35 cellular contexts compared by ENCODE assay signal in genomic region chr19:44675516-44675915, GRCh38. TPM values are rescaled to one million over a fixed set of nuclear protein-coding genes. Genes with fewer than 3 reads are reported as not detected.
"Had no signal": no experiment of that assay in that cellular context is flagged by ENCODE, and none has a peak within 500 bp of the region (broad histone marks: within the 10 kb centered on the region; RNA-seq: fewer than 3 reads in every experiment).

No MANE protein-coding gene starts in this region.

- H3K9me3 ChIP-seq: heart right ventricle, left lung, lower lobe of right lung, neutrophil, psoas muscle, right atrium auricular region, suprapubic skin, thoracic aorta, tibial nerve, upper lobe of left lung had no signal

- H3K9ac ChIP-seq: neural progenitor cell, parathyroid adenoma had no signal

- H3K27ac Mint-ChIP-seq: nephron progenitor cell; neural progenitor cell; stimulated activated naive CD8-positive, alpha-beta T cell treated with anti-CD3 and anti-CD28 coated beads, Interleukin-15, Interleukin-2, amounts not matched to agents 100 ng/mL and 50 ng/mL, for 24 hours had no signal

- H3K4me2 ChIP-seq: hepatocyte, neural progenitor cell had no signal

- H3K4me1 ChIP-seq: neural progenitor cell, psoas muscle, right atrium auricular region, tibial nerve had no signal

- H3K4me3 ChIP-seq: heart right ventricle, hepatocyte, left lung, lower lobe of right lung, neural progenitor cell, psoas muscle, right atrium auricular region, skin epidermis, suprapubic skin, thoracic aorta, tibial nerve, upper lobe of left lung had no signal

- H3K79me2 ChIP-seq: hepatocyte, parathyroid adenoma had no signal

- H2AFZ ChIP-seq: hepatocyte, neural progenitor cell, parathyroid adenoma had no signal

- H3K4me1 Mint-ChIP-seq: naive thymus-derived CD8-positive, alpha-beta T cell had no signal

- H3K36me3 ChIP-seq: left lung, lower lobe of right lung, neural progenitor cell, neutrophil, thoracic aorta had no signal

- H3K27ac ChIP-seq: heart right ventricle, hepatocyte, left lung, lower lobe of right lung, neural progenitor cell, neutrophil, parathyroid adenoma, psoas muscle, right atrium auricular region, skin epidermis, suprapubic skin, thoracic aorta, tibial nerve, upper lobe of left lung had no signal

- H3K27me3 ChIP-seq: heart right ventricle, hepatocyte, left lung, neural progenitor cell, neutrophil, right atrium auricular region, suprapubic skin, tibial nerve, upper lobe of left lung had no signal

- H3K36me3 Mint-ChIP-seq: naive thymus-derived CD8-positive, alpha-beta T cell; neural progenitor cell had no signal

- H3K27me3 Mint-ChIP-seq: stimulated activated naive CD8-positive, alpha-beta T cell treated with anti-CD3 and anti-CD28 coated beads, Interleukin-15, Interleukin-2, amounts not matched to agents 100 ng/mL and 50 ng/mL, for 24 hours had no signal

- DNase-seq: heart right ventricle; islet precursor cell; left cardiac atrium; left lung; lower lobe of right lung; mammary epithelial cell; mesenchymal stem cell; naive thymus-derived CD8-positive, alpha-beta T cell; nephron progenitor cell; occipital lobe; psoas muscle; stimulated activated CD4-positive, alpha-beta T cell treated with anti-CD3 and anti-CD28 coated beads, Interleukin-12 subunit alpha, Interleukin-12 subunit beta, amount 100 ng/mL, for 4 hours; stimulated activated CD4-positive, alpha-beta T cell treated with anti-CD3 and anti-CD28 coated beads, Interleukin-15, amount 100 ng/mL, for 24 hours; stimulated activated CD4-positive, alpha-beta T cell treated with anti-CD3 and anti-CD28 coated beads, Interleukin-2, amount 100 ng/mL, for 24 hours; stimulated activated CD4-positive, alpha-beta T cell treated with anti-CD3 and anti-CD28 coated beads, Interleukin-4, amount 100 ng/mL, for 1 hour; stimulated activated naive CD4-positive, alpha-beta T cell; upper lobe of left lung had no signal

- H3K9me3 Mint-ChIP-seq: naive thymus-derived CD8-positive, alpha-beta T cell; nephron progenitor cell; neural progenitor cell; stimulated activated naive CD8-positive, alpha-beta T cell treated with anti-CD3 and anti-CD28 coated beads, Interleukin-15, Interleukin-2, amounts not matched to agents 100 ng/mL and 50 ng/mL, for 24 hours had no signal

- H3K4me3 Mint-ChIP-seq: naive thymus-derived CD8-positive, alpha-beta T cell; nephron progenitor cell; neural progenitor cell; stimulated activated naive CD8-positive, alpha-beta T cell treated with anti-CD3 and anti-CD28 coated beads, Interleukin-15, Interleukin-2, amounts not matched to agents 100 ng/mL and 50 ng/mL, for 24 hours had no signal

RNA-seq across cellular contexts. Expression of gene CEACAM16, which starts 23.4 kb away (rescaled TPM):
- total RNA-seq: heart right ventricle; kidney epithelial cell; left cardiac atrium; lower lobe of right lung; mammary epithelial cell; naive thymus-derived CD8-positive, alpha-beta T cell; occipital lobe; osteocyte; posterior vena cava; psoas muscle; renal cortical epithelial cell; right atrium auricular region; sciatic nerve; subcutaneous adipose tissue; suprapubic skin; thoracic aorta; tibial nerve; upper lobe of left lung; urinary bladder had no signal
- polyA plus RNA-seq: heart right ventricle; hepatocyte; liver; mammary epithelial cell; naive thymus-derived CD8-positive, alpha-beta T cell; urinary bladder had no signal
